Comparison of ENCODE assay signal across 24 cellular contexts in genomic region chr18:13296868-13297574, GRCh38.
DNase-seq lines count a peak whose midpoint lies in the region; ATAC-seq and TF ChIP-seq lines count a peak whose summit lies in the region.
"Had no signal": no experiment of that assay in that cellular context is flagged by ENCODE, and none has a peak within 500 bp of the region (broad histone marks: within the 10 kb centered on the region; RNA-seq: fewer than 3 reads in every experiment).

No MANE protein-coding gene starts in this region.

- no peaks in the 10 kb centered on the region for H3K9me3 ChIP-seq in CD4-positive, alpha-beta T cell (ENCODE audit: control insufficient read depth, low read length)
- no peaks in the 10 kb centered on the region for H3K9me3 ChIP-seq in Loucy (ENCODE audit: insufficient read depth, low read depth, low read length)
- H3K9me3 ChIP-seq: BLaER1 treated with 17β-estradiol and CSF1 and Interleukin-3, amounts not matched to agents 10 nM and 100 nM had no signal

- H3K36me3 Mint-ChIP-seq in activated naive CD4-positive, alpha-beta T cell treated with anti-CD3 and anti-CD28 coated beads, Interleukin-2, amount 50 U/mL, for 24 hours: no peaks in the 10 kb centered on the region
- no peaks in the 10 kb centered on the region for H3K36me3 Mint-ChIP-seq in activated naive CD4-positive, alpha-beta T cell treated with anti-CD3 and anti-CD28 coated beads, Interleukin-2, amount 50 U/mL, for 72 hours
- no peaks in the 10 kb centered on the region for H3K36me3 Mint-ChIP-seq in CD4-positive, alpha-beta T cell (ENCODE audit: low read depth)
- H3K36me3 Mint-ChIP-seq in neural crest cell (ENCODE audit: low read depth): no peaks in the 10 kb centered on the region
- H3K36me3 Mint-ChIP-seq: IgD-negative memory B cell had no signal

- no peak for ATAC-seq in activated naive CD4-positive, alpha-beta T cell treated with anti-CD3 and anti-CD28 coated beads, Interleukin-2, amount 50 U/mL, for 72 hours
- peak; percentile 34 for ATAC-seq in CD4-positive, alpha-beta T cell (ENCODE audit: poor library complexity)
- ATAC-seq: HCT116, Panc1 had no signal

- POLR2A ChIA-PET in CD4-positive, alpha-beta T cell (lab: Charles Lee): no interaction called here

- H3K27ac ChIP-seq in CD4-positive, alpha-beta T cell (ENCODE audit: low read depth, low read length): no peak overlapping the region
- H3K27ac ChIP-seq: HL-60, KMS-11, SK-N-MC had no signal

- H3K9me2 ChIP-seq in Loucy (replicated peaks; ENCODE audit: low read depth, low read length): no peaks in the 10 kb centered on the region

- no peak overlapping the region for H2AFZ ChIP-seq in Loucy (ENCODE audit: low read length)

- no peak for TF ChIP-seq CTCF in CD4-positive, alpha-beta T cell (IDR thresholded peaks at IDR 0.05)
- TF ChIP-seq CTCF in Loucy (conservative IDR thresholded peaks at IDR 0.05; ENCODE audit: low read length): no peak
- no peak for TF ChIP-seq CTCF in neural crest cell (conservative IDR thresholded peaks at IDR 0.05)

- no peak for DNase-seq in activated naive CD4-positive, alpha-beta T cell treated with anti-CD3 and anti-CD28 coated beads, Interleukin-2, amount 50 U/mL, for 72 hours (ENCODE audit: low spot score in 2 of 2)
- no peak for DNase-seq in CD4-positive, alpha-beta T cell
- DNase-seq in neural crest cell (ENCODE audit: low read depth, low spot score): no peak
- no peak for DNase-seq in anterior cingulate cortex (lab: John Stamatoyannopoulos, UW)
- no peak for DNase-seq in nucleus accumbens (lab: John Stamatoyannopoulos, UW)
- DNase-seq in RPMI8226: no peak
- DNase-seq: DMS153, DND-41, NCI-H1092, NCI-H1417 treated with DMSO at 0.1 percent for 48 hours, NCI-H1694 treated with DMSO at 0.1 percent for 48 hours, NCI-H2081, NCI-H2227 treated with DMSO at 0.1 percent for 48 hours, NCI-H69, SIG-M5 had no signal

- H3K9ac ChIP-seq in Loucy (ENCODE audit: low read depth, low read length, poor library complexity, severe bottlenecking): no peak overlapping the region
- H3K9ac ChIP-seq: KMS-11 had no signal

- H3K27me3 Mint-ChIP-seq in activated naive CD4-positive, alpha-beta T cell treated with anti-CD3 and anti-CD28 coated beads, Interleukin-2, amount 50 U/mL, for 24 hours: no peaks in the 10 kb centered on the region
- H3K27me3 Mint-ChIP-seq in CD4-positive, alpha-beta T cell: no peaks in the 10 kb centered on the region
- H3K27me3 Mint-ChIP-seq in neural crest cell (ENCODE audit: low read depth): no peaks in the 10 kb centered on the region

- no peaks in the 10 kb centered on the region for H3K27me3 ChIP-seq in CD4-positive, alpha-beta T cell (ENCODE audit: control insufficient read depth, insufficient read depth, low read length)
- no peaks in the 10 kb centered on the region for H3K27me3 ChIP-seq in Loucy (ENCODE audit: insufficient read depth, low read length, poor library complexity, severe bottlenecking)

- peaks cover 22% of the 10 kb centered on the region for H3K4me1 ChIP-seq in Loucy (ENCODE audit: insufficient read depth, low read length, poor library complexity, severe bottlenecking)

- peak overlapping the region; percentile 2 for H3K4me2 ChIP-seq in Loucy (ENCODE audit: low read depth, low read length, poor library complexity, severe bottlenecking)
- H3K4me2 ChIP-seq: KMS-11 had no signal

- intact Hi-C loops in CD4-positive, alpha-beta T cell (cut with DNase I, micrococcal nuclease): no loop called here

- peaks cover 8% of the 10 kb centered on the region for H3K4me1 Mint-ChIP-seq in activated naive CD4-positive, alpha-beta T cell treated with anti-CD3 and anti-CD28 coated beads, Interleukin-2, amount 50 U/mL, for 24 hours
- H3K4me1 Mint-ChIP-seq in CD4-positive, alpha-beta T cell (ENCODE audit: low read depth): peaks cover 13% of the 10 kb centered on the region
- peaks cover 23% of the 10 kb centered on the region for H3K4me1 Mint-ChIP-seq in neural crest cell
- H3K4me1 Mint-ChIP-seq: IgD-negative memory B cell had no signal

- CTCF ChIA-PET in CD4-positive, alpha-beta T cell (lab: Charles Lee): no interaction called here

- no peak overlapping the region for H3K4me3 Mint-ChIP-seq in activated naive CD4-positive, alpha-beta T cell treated with anti-CD3 and anti-CD28 coated beads, Interleukin-2, amount 50 U/mL, for 24 hours
- H3K4me3 Mint-ChIP-seq in CD4-positive, alpha-beta T cell: no peak overlapping the region
- no peak overlapping the region for H3K4me3 Mint-ChIP-seq in neural crest cell
- H3K4me3 Mint-ChIP-seq: IgD-negative memory B cell had no signal

- H4K20me1 ChIP-seq in Loucy (ENCODE audit: insufficient read depth, low read length, poor library complexity, severe bottlenecking): no peaks in the 10 kb centered on the region

- 0 out of 2 replicates have a peak, but pooled peaks cover 10% of the 10 kb centered on the region for H3K79me2 ChIP-seq in Loucy (ENCODE audit: insufficient read depth, low read length)

- H3K9me3 Mint-ChIP-seq in activated naive CD4-positive, alpha-beta T cell treated with anti-CD3 and anti-CD28 coated beads, Interleukin-2, amount 50 U/mL, for 24 hours: no peaks in the 10 kb centered on the region
- H3K9me3 Mint-ChIP-seq in activated naive CD4-positive, alpha-beta T cell treated with anti-CD3 and anti-CD28 coated beads, Interleukin-2, amount 50 U/mL, for 72 hours: no peaks in the 10 kb centered on the region
- H3K9me3 Mint-ChIP-seq in CD4-positive, alpha-beta T cell: no peaks in the 10 kb centered on the region
- no peaks in the 10 kb centered on the region for H3K9me3 Mint-ChIP-seq in neural crest cell

- no peaks in the 10 kb centered on the region for H3F3A ChIP-seq in Loucy (ENCODE audit: low read depth)

- no peak overlapping the region for H3K4me3 ChIP-seq in Loucy (ENCODE audit: low read length, poor library complexity, severe bottlenecking)
- H3K4me3 ChIP-seq: BLaER1 treated with 17β-estradiol and CSF1 and Interleukin-3, amounts not matched to agents 10 nM and 100 nM; SK-N-MC had no signal

- no peaks in the 10 kb centered on the region for H3K36me3 ChIP-seq in Loucy (ENCODE audit: insufficient read depth, low read length)

- H3K27ac Mint-ChIP-seq in activated naive CD4-positive, alpha-beta T cell treated with anti-CD3 and anti-CD28 coated beads, Interleukin-2, amount 50 U/mL, for 24 hours: peak overlapping the region; percentile 51
- peak overlapping the region in 1 of 2 donors; percentile 55 for H3K27ac Mint-ChIP-seq in activated naive CD4-positive, alpha-beta T cell treated with anti-CD3 and anti-CD28 coated beads, Interleukin-2, amount 50 U/mL, for 72 hours
- peak overlapping the region; percentile 34 for H3K27ac Mint-ChIP-seq in CD4-positive, alpha-beta T cell
- peak overlapping the region; percentile 86 for H3K27ac Mint-ChIP-seq in neural crest cell (ENCODE audit: unreplicated experiment)
